In the genomic region with DNA sequence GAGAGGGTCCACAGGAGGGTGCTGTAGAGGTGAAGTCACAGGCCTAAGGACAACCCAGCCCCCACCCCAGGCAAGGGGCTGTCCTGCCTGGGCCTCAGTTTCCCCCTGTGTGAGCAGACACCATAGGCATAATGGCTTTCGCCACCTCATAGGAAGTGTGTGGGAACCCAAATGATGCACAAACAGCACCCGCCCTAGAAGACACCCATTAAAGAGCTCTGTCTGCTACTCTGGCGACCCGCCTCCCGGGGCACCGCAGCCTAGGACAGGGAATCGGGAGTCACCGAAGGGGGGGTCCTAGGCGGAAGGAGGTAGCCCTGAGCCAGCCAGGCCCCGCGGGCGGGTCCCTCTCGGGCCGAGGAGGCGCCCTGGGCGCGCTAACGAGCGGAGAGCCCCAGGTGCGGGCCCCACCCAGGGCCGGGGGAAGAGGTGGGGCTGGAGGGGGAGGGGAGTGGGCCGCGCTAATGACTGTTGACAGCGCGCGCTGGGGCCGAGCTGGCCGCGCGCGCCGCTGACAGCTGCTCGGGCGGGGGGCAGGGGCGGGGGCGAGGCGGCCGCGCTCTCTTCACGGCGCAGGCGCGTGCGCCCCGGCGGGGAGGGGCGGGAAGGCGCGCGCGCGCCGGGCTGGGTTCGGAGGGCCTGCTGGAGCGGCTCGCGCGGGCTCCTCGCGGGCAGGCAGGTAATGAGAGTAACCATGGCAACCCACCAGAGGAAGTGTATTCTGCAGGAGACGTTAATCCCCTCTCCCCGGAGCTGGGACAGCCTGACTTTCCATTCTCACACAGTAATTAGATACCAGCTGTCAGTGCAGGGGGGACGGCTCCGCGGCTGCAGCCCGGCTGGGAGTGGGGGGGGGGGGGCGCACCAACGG, we compare ENCODE assay signal across 8 cellular contexts. TPM values are rescaled to one million over a fixed set of nuclear protein-coding genes. Genes with fewer than 3 reads are reported as not detected.
DNase-seq lines count a peak whose midpoint lies in the region; ATAC-seq, FAIRE-seq and TF ChIP-seq lines count a peak whose summit lies in the region.

No MANE protein-coding gene starts in this region.

- ATAC-seq in Right ventricle myocardium superior (ENCODE audit: poor library complexity), result peak; percentile 79

- H2AFZ ChIP-seq in parathyroid adenoma, result peak overlapping the region; percentile 90

- H3K27me3 ChIP-seq in parathyroid adenoma (ENCODE audit: control insufficient read depth, insufficient read depth, low read length), result no peaks in the 10 kb centered on the region

- peak overlapping the region; percentile 42 for H3K4me3 ChIP-seq in parathyroid adenoma (ENCODE audit: low read depth, low read length)

- no peaks in the 10 kb centered on the region for H3K36me3 ChIP-seq in parathyroid adenoma (ENCODE audit: control insufficient read depth, insufficient read depth, low read length)

- H3K9ac ChIP-seq in parathyroid adenoma, result no peak overlapping the region

- intact Hi-C loops in Right ventricle myocardium superior (cut with DNase I), result no loop called here

- H3K79me2 ChIP-seq in parathyroid adenoma, result no peaks in the 10 kb centered on the region

- H3K9me3 ChIP-seq in parathyroid adenoma (ENCODE audit: control insufficient read depth, low read length), result no peaks in the 10 kb centered on the region

- FAIRE-seq in GM19239 (lab: Jason Lieb, UNC), result no peak

- H3K4me1 ChIP-seq in parathyroid adenoma, result peaks cover 5% of the 10 kb centered on the region

- peak; percentile 63 for DNase-seq in AG08396 (ENCODE audit: low spot score)
- peak; percentile 68 for DNase-seq in GM19239 (ENCODE audit: insufficient read length, low spot score)
- peak; percentile 25 to 30 for DNase-seq in Kasumi-1 (lab: John Stamatoyannopoulos, UW)
- peak; percentile 76 to 89 for DNase-seq in SHP77 (lab: John Stamatoyannopoulos, UW)
- peak; percentile 71 for DNase-seq in activated naive CD4-positive, alpha-beta T cell treated with Interleukin-2 at 50 U/mL for 16 hours
- peak; percentile 57 for DNase-seq in Right ventricle myocardium superior
- DNase-seq in mesenteric fat pad (ENCODE audit: low spot score), result no peak

- no peak for TF ChIP-seq CTCF in parathyroid adenoma (IDR thresholded peaks at IDR 0.05)

- H3K27ac ChIP-seq in parathyroid adenoma, result peak overlapping the region; percentile 49

- H3K4me2 ChIP-seq in parathyroid adenoma (ENCODE audit: low read length), result peak overlapping the region; percentile 70

RNA-seq across cellular contexts. Expression of a gene that starts 48.9 kb away (rescaled TPM):
- total RNA-seq in Right ventricle myocardium superior (3.5 TPM), mesenteric fat pad (21.5 TPM)
